In genomic region chr17:42675984-42676423, GRCh38 we compare ENCODE assay signal across 1 cellular context.
TF ChIP-seq lines count a peak whose summit lies in the region.

No MANE protein-coding gene starts in this region.

TF ChIP-seq in HepG2, 621 proteins besides CTCF, POLR2A, EP300 and RAD21 (continued from another document and continues in another):
- no peak for TF ChIP-seq ZNF468 (CRISPR knock-in tag; IDR thresholded peaks at IDR 0.05)
- TF ChIP-seq ASH2L (IDR thresholded peaks at IDR 0.05; ENCODE audit: insufficient read length, low read depth, low read length), result peak; percentile 19
- peak; percentile 61; the same call in 1 of the 2 replicates for TF ChIP-seq RBFOX2 (IDR thresholded peaks at IDR 0.05; ENCODE audit: low read depth, low read length)
- TF ChIP-seq ELF4 (CRISPR knock-in tag; IDR thresholded peaks at IDR 0.05; ENCODE audit: borderline replicate concordance), result no peak
- TF ChIP-seq ZNF543 (CRISPR knock-in tag; IDR thresholded peaks at IDR 0.05), result peak; percentile 46; the same call in 1 of the 2 replicates
- TF ChIP-seq HOXA7 (CRISPR knock-in tag; IDR thresholded peaks at IDR 0.05), result no peak
- TF ChIP-seq HOXA9 (CRISPR knock-in tag; IDR thresholded peaks at IDR 0.05; ENCODE audit: borderline replicate concordance), result no peak
- 0 out of 2 replicates have a peak, but pooled peaks have one; percentile 54 for TF ChIP-seq ZZZ3 (CRISPR knock-in tag; IDR thresholded peaks at IDR 0.05; ENCODE audit: borderline replicate concordance)
- TF ChIP-seq MTA3 (CRISPR knock-in tag; IDR thresholded peaks at IDR 0.05), result no peak
- peak; percentile 68; the same call in 1 of the 2 replicates for TF ChIP-seq GABPB1 (CRISPR knock-in tag; IDR thresholded peaks at IDR 0.05)
- TF ChIP-seq ZNF800 (CRISPR knock-in tag; IDR thresholded peaks at IDR 0.05), result no peak; the same call in 1 of the 2 replicates
- no peak for TF ChIP-seq ZNF777 (CRISPR knock-in tag; IDR thresholded peaks at IDR 0.05)
- TF ChIP-seq SP5 (CRISPR knock-in tag; IDR thresholded peaks at IDR 0.05; ENCODE audit: borderline replicate concordance, low read depth), result no peak
- no peak for TF ChIP-seq ZNF570 (CRISPR knock-in tag; IDR thresholded peaks at IDR 0.05; ENCODE audit: borderline replicate concordance)
- no peak for TF ChIP-seq JUN (CRISPR knock-in tag; IDR thresholded peaks at IDR 0.05)
- TF ChIP-seq ARNTL (CRISPR knock-in tag; IDR thresholded peaks at IDR 0.05), result 0 out of 2 replicates have a peak, but pooled peaks have one; percentile 5
- no peak; the same call in none of the 2 replicates for TF ChIP-seq SPEN (CRISPR knock-in tag; IDR thresholded peaks at IDR 0.05; ENCODE audit: low read depth)
- no peak for TF ChIP-seq SETDB1 (CRISPR knock-in tag; IDR thresholded peaks at IDR 0.05; ENCODE audit: borderline replicate concordance)
- peak; percentile 3 for TF ChIP-seq NRL (CRISPR knock-in tag; IDR thresholded peaks at IDR 0.05; ENCODE audit: borderline replicate concordance)
- 0 out of 2 replicates have a peak, but pooled peaks have one; percentile 58 for TF ChIP-seq PCBP1 (IDR thresholded peaks at IDR 0.05; ENCODE audit: borderline replicate concordance, low read depth, low read length)
- no peak for TF ChIP-seq ZNF75D (CRISPR knock-in tag; IDR thresholded peaks at IDR 0.05; ENCODE audit: borderline replicate concordance)
- peak; percentile 54; the same call in 1 of the 2 replicates for TF ChIP-seq GLI4 (CRISPR knock-in tag; IDR thresholded peaks at IDR 0.05; ENCODE audit: borderline replicate concordance)
- no peak; the same call in 1 of the 2 replicates for TF ChIP-seq MXD3 (CRISPR knock-in tag; IDR thresholded peaks at IDR 0.05)
- TF ChIP-seq KDM3A (CRISPR knock-in tag; IDR thresholded peaks at IDR 0.05; ENCODE audit: low read depth), result peak; percentile 81
- no peak for TF ChIP-seq ZNF292 (CRISPR knock-in tag; IDR thresholded peaks at IDR 0.05; ENCODE audit: borderline replicate concordance, low read depth)
- TF ChIP-seq ZNF709 (CRISPR knock-in tag; IDR thresholded peaks at IDR 0.05), result 0 out of 2 replicates have a peak, but pooled peaks have one; percentile 21
- TF ChIP-seq YEATS4 (CRISPR knock-in tag; IDR thresholded peaks at IDR 0.05; ENCODE audit: borderline replicate concordance), result peak; percentile 63; the same call in 1 of the 2 replicates
- TF ChIP-seq ZNF510 (CRISPR knock-in tag; IDR thresholded peaks at IDR 0.05; ENCODE audit: low read depth), result no peak
- peak; percentile 31; the same call in 1 of the 2 replicates for TF ChIP-seq ZNF563 (CRISPR knock-in tag; IDR thresholded peaks at IDR 0.05)
- no peak for TF ChIP-seq FIP1L1 (IDR thresholded peaks at IDR 0.05; ENCODE audit: borderline replicate concordance, insufficient read depth, low read depth, low read length)
- peak; percentile 49; the same call in 1 of the 2 replicates for TF ChIP-seq SAFB2 (CRISPR knock-in tag; IDR thresholded peaks at IDR 0.05; ENCODE audit: borderline replicate concordance, low read depth)
- no peak for TF ChIP-seq ZMAT3 (CRISPR knock-in tag; conservative IDR thresholded peaks at IDR 0.05)
- TF ChIP-seq ZNF484 (CRISPR knock-in tag; IDR thresholded peaks at IDR 0.05; ENCODE audit: borderline replicate concordance, low read depth), result no peak
- TF ChIP-seq ZNF251 (CRISPR knock-in tag; IDR thresholded peaks at IDR 0.05), result peak; percentile 66; the same call in 1 of the 2 replicates
- TF ChIP-seq ZNF512 (CRISPR knock-in tag; IDR thresholded peaks at IDR 0.05), result no peak
- TF ChIP-seq ZNF83 (CRISPR knock-in tag; IDR thresholded peaks at IDR 0.05; ENCODE audit: borderline replicate concordance), result no peak
- TF ChIP-seq MYC (CRISPR knock-in tag; IDR thresholded peaks at IDR 0.05; ENCODE audit: borderline replicate concordance), result peak; percentile 39
- TF ChIP-seq POLR2G (IDR thresholded peaks at IDR 0.05; ENCODE audit: low read depth, low read length), result no peak
- TF ChIP-seq SMC3 (IDR thresholded peaks at IDR 0.05; ENCODE audit: low read length), result no peak
- peak; percentile 44 for TF ChIP-seq SAP130 (CRISPR knock-in tag; IDR thresholded peaks at IDR 0.05; ENCODE audit: low read depth)
- TF ChIP-seq ZBTB7A (CRISPR knock-in tag; IDR thresholded peaks at IDR 0.05), result no peak; the same call in 1 of the 2 replicates
- peak; percentile 9; the same call in 1 of the 2 replicates for TF ChIP-seq TFAP4 (IDR thresholded peaks at IDR 0.05; ENCODE audit: borderline replicate concordance, low read depth)
- TF ChIP-seq RFX3 (CRISPR knock-in tag; IDR thresholded peaks at IDR 0.05), result no peak
- TF ChIP-seq, protein P1, sequence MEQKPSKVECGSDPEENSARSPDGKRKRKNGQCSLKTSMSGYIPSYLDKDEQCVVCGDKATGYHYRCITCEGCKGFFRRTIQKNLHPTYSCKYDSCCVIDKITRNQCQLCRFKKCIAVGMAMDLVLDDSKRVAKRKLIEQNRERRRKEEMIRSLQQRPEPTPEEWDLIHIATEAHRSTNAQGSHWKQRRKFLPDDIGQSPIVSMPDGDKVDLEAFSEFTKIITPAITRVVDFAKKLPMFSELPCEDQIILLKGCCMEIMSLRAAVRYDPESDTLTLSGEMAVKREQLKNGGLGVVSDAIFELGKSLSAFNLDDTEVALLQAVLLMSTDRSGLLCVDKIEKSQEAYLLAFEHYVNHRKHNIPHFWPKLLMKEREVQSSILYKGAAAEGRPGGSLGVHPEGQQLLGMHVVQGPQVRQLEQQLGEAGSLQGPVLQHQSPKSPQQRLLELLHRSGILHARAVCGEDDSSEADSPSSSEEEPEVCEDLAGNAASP (CRISPR knock-in tag; IDR thresholded peaks at IDR 0.05; ENCODE audit: borderline replicate concordance), result 0 out of 2 replicates have a peak, but pooled peaks have one; percentile 12
- no peak for TF ChIP-seq PAF1 (CRISPR knock-in tag; IDR thresholded peaks at IDR 0.05)
- no peak for TF ChIP-seq ZNF224 (CRISPR knock-in tag; IDR thresholded peaks at IDR 0.05)
- TF ChIP-seq ZNF432 (CRISPR knock-in tag; IDR thresholded peaks at IDR 0.05; ENCODE audit: borderline replicate concordance), result 0 out of 2 replicates have a peak, but pooled peaks have one; percentile 17
- no peak for TF ChIP-seq ISL2 (CRISPR knock-in tag; IDR thresholded peaks at IDR 0.05)
- peak; percentile 61; the same call in 1 of the 2 replicates for TF ChIP-seq ZNF124 (CRISPR knock-in tag; IDR thresholded peaks at IDR 0.05)
- TF ChIP-seq ZNF30 (CRISPR knock-in tag; IDR thresholded peaks at IDR 0.05), result no peak
- TF ChIP-seq ZNF367 (CRISPR knock-in tag; IDR thresholded peaks at IDR 0.05; ENCODE audit: borderline replicate concordance), result no peak
- no peak for TF ChIP-seq MATR3 (CRISPR knock-in tag; IDR thresholded peaks at IDR 0.05)
- TF ChIP-seq, protein P2, sequence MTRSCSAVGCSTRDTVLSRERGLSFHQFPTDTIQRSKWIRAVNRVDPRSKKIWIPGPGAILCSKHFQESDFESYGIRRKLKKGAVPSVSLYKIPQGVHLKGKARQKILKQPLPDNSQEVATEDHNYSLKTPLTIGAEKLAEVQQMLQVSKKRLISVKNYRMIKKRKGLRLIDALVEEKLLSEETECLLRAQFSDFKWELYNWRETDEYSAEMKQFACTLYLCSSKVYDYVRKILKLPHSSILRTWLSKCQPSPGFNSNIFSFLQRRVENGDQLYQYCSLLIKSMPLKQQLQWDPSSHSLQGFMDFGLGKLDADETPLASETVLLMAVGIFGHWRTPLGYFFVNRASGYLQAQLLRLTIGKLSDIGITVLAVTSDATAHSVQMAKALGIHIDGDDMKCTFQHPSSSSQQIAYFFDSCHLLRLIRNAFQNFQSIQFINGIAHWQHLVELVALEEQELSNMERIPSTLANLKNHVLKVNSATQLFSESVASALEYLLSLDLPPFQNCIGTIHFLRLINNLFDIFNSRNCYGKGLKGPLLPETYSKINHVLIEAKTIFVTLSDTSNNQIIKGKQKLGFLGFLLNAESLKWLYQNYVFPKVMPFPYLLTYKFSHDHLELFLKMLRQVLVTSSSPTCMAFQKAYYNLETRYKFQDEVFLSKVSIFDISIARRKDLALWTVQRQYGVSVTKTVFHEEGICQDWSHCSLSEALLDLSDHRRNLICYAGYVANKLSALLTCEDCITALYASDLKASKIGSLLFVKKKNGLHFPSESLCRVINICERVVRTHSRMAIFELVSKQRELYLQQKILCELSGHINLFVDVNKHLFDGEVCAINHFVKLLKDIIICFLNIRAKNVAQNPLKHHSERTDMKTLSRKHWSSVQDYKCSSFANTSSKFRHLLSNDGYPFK (CRISPR knock-in tag; IDR thresholded peaks at IDR 0.05; ENCODE audit: borderline replicate concordance), result peak; percentile 38
- TF ChIP-seq ZNF704 (CRISPR knock-in tag; IDR thresholded peaks at IDR 0.05; ENCODE audit: borderline replicate concordance), result peak; percentile 40; the same call in 1 of the 2 replicates
- TF ChIP-seq CREM (IDR thresholded peaks at IDR 0.05), result no peak
- TF ChIP-seq CREM (CRISPR knock-in tag; IDR thresholded peaks at IDR 0.05), result no peak
- TF ChIP-seq ZNF737 (CRISPR knock-in tag; IDR thresholded peaks at IDR 0.05; ENCODE audit: borderline replicate concordance), result no peak
- TF ChIP-seq ZNF253 (CRISPR knock-in tag; IDR thresholded peaks at IDR 0.05; ENCODE audit: borderline replicate concordance), result no peak
- no peak for TF ChIP-seq FOXJ3 (CRISPR knock-in tag; IDR thresholded peaks at IDR 0.05; ENCODE audit: borderline replicate concordance)
- TF ChIP-seq ETV6 (CRISPR knock-in tag; conservative IDR thresholded peaks at IDR 0.05), result no peak
- TF ChIP-seq MED13 (CRISPR knock-in tag; IDR thresholded peaks at IDR 0.05), result 0 out of 2 replicates have a peak, but pooled peaks have one; percentile 27
